ENCODE assay signal across 10 cellular contexts in the genomic region with DNA sequence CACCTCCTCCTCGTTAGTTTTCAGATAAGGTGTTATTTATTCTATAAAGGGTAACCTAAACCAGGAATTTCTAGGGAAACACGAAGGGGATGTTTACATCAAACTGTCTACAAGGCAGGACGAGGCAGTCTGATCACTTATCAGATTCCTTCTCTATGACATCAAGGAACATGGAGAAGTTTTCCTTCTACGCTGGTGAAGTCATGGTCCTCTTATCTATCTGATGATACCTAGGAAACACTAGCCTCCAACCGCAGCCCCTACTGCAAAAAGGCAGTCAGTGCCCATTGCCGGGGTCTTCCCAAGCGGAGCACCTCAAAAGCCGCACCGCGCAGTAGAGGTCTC. TPM values are rescaled to one million over a fixed set of nuclear protein-coding genes. Genes with fewer than 3 reads are reported as not detected.
DNase-seq lines count a peak whose midpoint lies in the region; ATAC-seq and TF ChIP-seq lines count a peak whose summit lies in the region.
"Had no signal": no experiment of that assay in that cellular context is flagged by ENCODE, and none has a peak within 500 bp of the region (broad histone marks: within the 10 kb centered on the region; RNA-seq: fewer than 3 reads in every experiment).

No MANE protein-coding gene starts in this region.

- no peaks in the 10 kb centered on the region for H4K20me1 ChIP-seq in PC-3 (ENCODE audit: low read length)

- H3K9me3 ChIP-seq in PC-3 (ENCODE audit: low read length) (no peaks in the 10 kb centered on the region), esophagus muscularis mucosa (no peaks in the 10 kb centered on the region), neuron (ENCODE audit: low read length) (no peaks in the 10 kb centered on the region)

- POLR2A ChIA-PET in PC-3 (lab: Charles Lee; ENCODE audit: unreplicated experiment): no interaction called here

- H3K4me1 ChIP-seq in ACC112 (ENCODE audit: control insufficient read depth, insufficient read depth, low read length, unreplicated experiment) (peaks cover 35% of the 10 kb centered on the region), PC-3 (ENCODE audit: insufficient read depth, low read length) (peaks cover 9% of the 10 kb centered on the region), esophagus muscularis mucosa (peaks cover 14 to 48% (median 44%) of the 10 kb centered on the region in 4 donors), neuron (ENCODE audit: insufficient read depth, low read length) (peaks cover 22% of the 10 kb centered on the region)

- H3K79me2 ChIP-seq in ACC112 (ENCODE audit: control insufficient read depth, insufficient read depth, low read length, unreplicated experiment) (peaks cover 42% of the 10 kb centered on the region), PC-3 (ENCODE audit: low read length) (peaks cover 38% of the 10 kb centered on the region)

- intact Hi-C loops in PC-3 (cut with micrococcal nuclease): no loop called here
- intact Hi-C loops in esophagus muscularis mucosa (cut with DNase I): no loop called here

- H2AFZ ChIP-seq in ACC112 (ENCODE audit: low read length, unreplicated experiment) (peak overlapping the region; percentile 95), PC-3 (ENCODE audit: low read length) (peak overlapping the region; percentile 94), neuron (ENCODE audit: low read depth, low read length) (peak overlapping the region; percentile 82)

- H3K9me2 ChIP-seq in PC-3 (replicated peaks; ENCODE audit: low read length): no peaks in the 10 kb centered on the region

- TF ChIP-seq CTCF in PC-3 (conservative IDR thresholded peaks at IDR 0.05; ENCODE audit: low read depth, low read length): no peak
- no peak for TF ChIP-seq CTCF in esophagus muscularis mucosa (IDR thresholded peaks at IDR 0.05)
- TF ChIP-seq CTCF in GM13977 (IDR thresholded peaks at IDR 0.05; ENCODE audit: extremely low read depth, insufficient read depth, missing control alignments): no peak

- peak overlapping the region; percentile 65 for H3K9ac ChIP-seq in PC-3 (ENCODE audit: low read length)

- H3K27me3 ChIP-seq in ACC112 (ENCODE audit: insufficient read depth, low read length) (no peaks in the 10 kb centered on the region), PC-3 (ENCODE audit: low read length) (no peaks in the 10 kb centered on the region), esophagus muscularis mucosa (no peaks in the 10 kb centered on the region), neuron (ENCODE audit: insufficient read depth, low read length) (no peaks in the 10 kb centered on the region)

- WGBS in esophagus muscularis mucosa: 33% methylated on average over 3 of the region's 10 CpGs

- TF ChIP-seq POLR2A in esophagus muscularis mucosa (IDR thresholded peaks at IDR 0.05; ENCODE audit: low read depth): no peak

- BruUV-seq in PC-3 (replicated peaks; lab: Mats Ljungman, UMichigan): no TSS peak

- ATAC-seq in PC-3: no peak
- ATAC-seq: effector memory CD8-positive, alpha-beta T cell had no signal

- H3F3A ChIP-seq in PC-3 (ENCODE audit: low read length, unreplicated experiment): no peaks in the 10 kb centered on the region

- CTCF ChIA-PET in PC-3 (lab: Charles Lee): no interaction called here

- no peak for TF ChIP-seq EP300 in esophagus muscularis mucosa (IDR thresholded peaks at IDR 0.05)

- no peak for DNase-seq in PC-3
- no peak for DNase-seq in esophagus muscularis mucosa (ENCODE audit: extremely low spot score)
- no peak for DNase-seq in GM13977 (ENCODE audit: low spot score)
- DNase-seq in SKM-1 treated with dmso at 0.1 percent for 144 hours (lab: John Stamatoyannopoulos, UW; ENCODE audit: unreplicated experiment): no peak
- DNase-seq in NCI-H345 treated with DMSO at 0.1 percent for 48 hours (lab: John Stamatoyannopoulos, UW; ENCODE audit: unreplicated experiment): no peak
- no peak for DNase-seq in HuH-7 (ENCODE audit: low spot score)
- DNase-seq: effector memory CD8-positive, alpha-beta T cell; stimulated activated CD4-positive, alpha-beta T cell treated with anti-CD3 and anti-CD28 coated beads, Interleukin-4, amount 100 ng/mL, for 4 hours had no signal

- H3K27ac ChIP-seq in ACC112 (ENCODE audit: low read depth, low read length) (peak overlapping the region; percentile 76), PC-3 (ENCODE audit: low read length) (no peak overlapping the region), esophagus muscularis mucosa (replicated peaks in 1 of 4) (peak overlapping the region; percentile 87 to 96 (median 94))

- in situ Hi-C loops in GM13977 (cut with MboI; ENCODE audit: low pct_unique_long_range_greater_than_20kb, low sequenced_read_pairs, unreplicated experiment): no loop called here

- peak overlapping the region; percentile 93 for H3K4me2 ChIP-seq in PC-3 (ENCODE audit: low read length)

- H3K36me3 ChIP-seq in ACC112 (ENCODE audit: insufficient read depth, low read length) (peaks cover 8% of the 10 kb centered on the region), PC-3 (ENCODE audit: low read depth, low read length) (no peaks in the 10 kb centered on the region), esophagus muscularis mucosa (no peaks in the 10 kb centered on the region), neuron (ENCODE audit: insufficient read depth, low read length) (no peaks in the 10 kb centered on the region)

- H3K4me3 ChIP-seq in ACC112 (ENCODE audit: low read depth, low read length) (peak overlapping the region; percentile 93), PC-3 (ENCODE audit: low read length) (peak overlapping the region; percentile 89), esophagus muscularis mucosa (peak overlapping the region; percentile 64 to 84 (median 74)), neuron (ENCODE audit: low read length) (peak overlapping the region; percentile 87)

RNA-seq across cellular contexts. Expression of a gene that starts 1.5 kb away (rescaled TPM):
- total RNA-seq in PC-3 (2014; rRNA removed) (6.1 and 7.3 TPM in 2 replicates), esophagus muscularis mucosa (100 to 1,000 TPM in 1 of 4 donors, 10 to 100 TPM in 3; 59.5 to 105 (median 74.3) TPM)
